1 cellular context compared by ENCODE assay signal in genomic region chr2:19901201-19901457, GRCh38.
TF ChIP-seq lines count a peak whose summit lies in the region.

No MANE protein-coding gene starts in this region.

TF ChIP-seq in HEK293, 187 proteins besides CTCF, POLR2A, EP300 and RAD21 (continued from another document):
- TF ChIP-seq PBX3 (CRISPR knock-in tag; IDR thresholded peaks at IDR 0.05), result no peak
